In genomic region chr2:240182001-240182400, GRCh38 we compare ENCODE assay signal across 20 cellular contexts. TPM values are rescaled to one million over a fixed set of nuclear protein-coding genes. Genes with fewer than 3 reads are reported as not detected.
"Had no signal": no experiment of that assay in that cellular context is flagged by ENCODE, and none has a peak within 500 bp of the region (broad histone marks: within the 10 kb centered on the region; RNA-seq: fewer than 3 reads in every experiment).

No MANE protein-coding gene starts in this region.

- H3K4me3 Mint-ChIP-seq: naive thymus-derived CD8-positive, alpha-beta T cell had no signal

- H3K27ac Mint-ChIP-seq: naive thymus-derived CD8-positive, alpha-beta T cell had no signal

- H3K4me1 ChIP-seq: tibial artery, upper lobe of left lung, vagina had no signal

- H3K4me3 ChIP-seq: coronary artery, mucosa of descending colon, tibial artery, upper lobe of left lung, vagina had no signal

- H3K36me3 ChIP-seq: neutrophil, tibial artery, upper lobe of left lung, vagina had no signal

- ATAC-seq: mucosa of descending colon; naive thymus-derived CD8-positive, alpha-beta T cell had no signal

- H3K27me3 ChIP-seq: upper lobe of left lung, vagina had no signal

- DNase-seq: effector CD4-positive, alpha-beta T cell; foreskin melanocyte; hippocampal formation; kidney glomerular epithelial cell; mucosa of descending colon; naive thymus-derived CD8-positive, alpha-beta T cell; small intestine; stimulated activated CD4-positive, alpha-beta T cell treated with anti-CD3 and anti-CD28 coated beads, Interleukin-2, amount 100 ng/mL, for 48 hours; stimulated activated naive CD4-positive, alpha-beta T cell treated with Interleukin-2 at 50 U/mL for 16 hours; upper lobe of left lung had no signal

- H3K27ac ChIP-seq: coronary artery, neutrophil, tibial artery, upper lobe of left lung, vagina had no signal

- H3K9me3 ChIP-seq: mucosa of descending colon, neutrophil, tibial artery, upper lobe of left lung, vagina had no signal

RNA-seq across cellular contexts. Expression of gene OTOS, which starts 41.5 kb away (rescaled TPM):
- total RNA-seq: dermis microvascular lymphatic vessel endothelial cell; liver; lung microvascular endothelial cell; mucosa of descending colon; naive thymus-derived CD8-positive, alpha-beta T cell; osteoblast; pulmonary artery endothelial cell; temporal lobe; upper lobe of left lung; vagina had no signal
